In genomic region chr20:57654998-57655811, GRCh38 we compare ENCODE assay signal across 11 cellular contexts. TPM values are rescaled to one million over a fixed set of nuclear protein-coding genes. Genes with fewer than 3 reads are reported as not detected.
A peak's percentile ranks its signal among the peaks of the same experiment; 100 is the strongest.
DNase-seq lines count a peak whose midpoint lies in the region; ATAC-seq and TF ChIP-seq lines count a peak whose summit lies in the region.
"Had no signal": no experiment of that assay in that cellular context is flagged by ENCODE, and none has a peak within 500 bp of the region (broad histone marks: within the 10 kb centered on the region; RNA-seq: fewer than 3 reads in every experiment).

No MANE protein-coding gene starts in this region.

- H3K27me3 ChIP-seq in right atrium auricular region = no peaks in the 10 kb centered on the region
- H3K27me3 ChIP-seq in stomach = no peaks in the 10 kb centered on the region
- H3K27me3 ChIP-seq: body of pancreas had no signal

- no peak for TF ChIP-seq CTCF in VCaP (conservative IDR thresholded peaks at IDR 0.05)
- TF ChIP-seq CTCF in right atrium auricular region (IDR thresholded peaks at IDR 0.05) = no peak
- TF ChIP-seq CTCF in stomach (IDR thresholded peaks at IDR 0.05) = no peak

- no peak overlapping the region for H3K4me3 ChIP-seq in right atrium auricular region
- no peak overlapping the region for H3K4me3 ChIP-seq in stomach
- H3K4me3 ChIP-seq: body of pancreas, psoas muscle had no signal

- ATAC-seq in HG03139 (IDR thresholded peaks at IDR 0.05; ENCODE audit: unreplicated experiment) = no peak

- DNase-seq in NCI-H82 (lab: John Stamatoyannopoulos, UW) = peak; percentile 39
- DNase-seq in NCI-H82 treated with DMSO at 0.1 percent for 48 hours (lab: John Stamatoyannopoulos, UW; ENCODE audit: unreplicated experiment) = no peak
- peak; percentile 54 for DNase-seq in right atrium auricular region (ENCODE audit: low spot score)
- peak; percentile 15 for DNase-seq in stomach
- no peak for DNase-seq in activated naive CD4-positive, alpha-beta T cell (lab: John Stamatoyannopoulos, UW)
- DNase-seq in NCI-H2171 (lab: John Stamatoyannopoulos, UW) = no peak

- no peak for TF ChIP-seq EP300 in stomach (IDR thresholded peaks at IDR 0.05)

- no peak for TF ChIP-seq POLR2A in stomach (IDR thresholded peaks at IDR 0.05)

- intact Hi-C loops in stomach (cut with DNase I; ENCODE audit: low total_unique reads) = loop anchor here (5.0 kb wide), 1 partner anchor 522 kb away; no protein-coding TSS in a partner anchor

- no peaks in the 10 kb centered on the region for H3K9me3 ChIP-seq in right atrium auricular region
- no peaks in the 10 kb centered on the region for H3K9me3 ChIP-seq in stomach
- H3K9me3 ChIP-seq: body of pancreas, psoas muscle had no signal

- WGBS in stomach, 5 donors = 79 to 87% (median 83%) methylated on average over 22 of the region's 22 CpGs

- peaks cover 0 to 18% of the 10 kb centered on the region in 2 donors for H3K4me1 ChIP-seq in right atrium auricular region
- peaks cover 0 to 20% (median 14%) of the 10 kb centered on the region in 4 donors for H3K4me1 ChIP-seq in stomach

- H3K36me3 ChIP-seq in right atrium auricular region (peaks cover 47% of the 10 kb centered on the region), stomach (peaks cover 19 to 70% (median 59%) of the 10 kb centered on the region in 4 donors)

- H3K27ac ChIP-seq in VCaP (peak overlapping the region; percentile 99), right atrium auricular region (no peak overlapping the region), stomach (no peak overlapping the region)
- H3K27ac ChIP-seq: body of pancreas, psoas muscle had no signal

RNA-seq across cellular contexts. Expression of gene ZBP1, which starts 35.0 kb away (rescaled TPM):
- not detected for total RNA-seq in right atrium auricular region
- not detected for total RNA-seq in stomach
- under 1 TPM in 2 of 3 donors, not detected in 1; 0.37 to 0.60 TPM for polyA plus RNA-seq in stomach
- total RNA-seq: temporal lobe had no signal

RNA-seq across cellular contexts. Expression of gene PMEPA1, which starts 54.6 kb away (rescaled TPM):
- total RNA-seq in right atrium auricular region = 10 to 100 TPM; 12.5 to 16.7 TPM
- total RNA-seq in stomach = 10 to 100 TPM in 2 of 5 donors, 1 to 10 TPM in 2, not detected in 1; 5.3 to 17.2 (median 10.7) TPM
- polyA plus RNA-seq in stomach = 10 to 100 TPM in 1 of 3 donors, 1 to 10 TPM in 2; 5.3 to 12.5 (median 5.4) TPM

Comparison
In these comparisons a context has a peak if more than half of its experiments do, and no peak if none do; other contexts are left out.
1. DNase-seq: peak in NCI-H82 (single experiment), right atrium auricular region (single experiment) and stomach (single experiment); none in NCI-H82 treated with DMSO at 0.1 percent for 48 hours (single experiment), activated naive CD4-positive, alpha-beta T cell (0 of 4) and NCI-H2171 (single experiment).